In the genomic region with DNA sequence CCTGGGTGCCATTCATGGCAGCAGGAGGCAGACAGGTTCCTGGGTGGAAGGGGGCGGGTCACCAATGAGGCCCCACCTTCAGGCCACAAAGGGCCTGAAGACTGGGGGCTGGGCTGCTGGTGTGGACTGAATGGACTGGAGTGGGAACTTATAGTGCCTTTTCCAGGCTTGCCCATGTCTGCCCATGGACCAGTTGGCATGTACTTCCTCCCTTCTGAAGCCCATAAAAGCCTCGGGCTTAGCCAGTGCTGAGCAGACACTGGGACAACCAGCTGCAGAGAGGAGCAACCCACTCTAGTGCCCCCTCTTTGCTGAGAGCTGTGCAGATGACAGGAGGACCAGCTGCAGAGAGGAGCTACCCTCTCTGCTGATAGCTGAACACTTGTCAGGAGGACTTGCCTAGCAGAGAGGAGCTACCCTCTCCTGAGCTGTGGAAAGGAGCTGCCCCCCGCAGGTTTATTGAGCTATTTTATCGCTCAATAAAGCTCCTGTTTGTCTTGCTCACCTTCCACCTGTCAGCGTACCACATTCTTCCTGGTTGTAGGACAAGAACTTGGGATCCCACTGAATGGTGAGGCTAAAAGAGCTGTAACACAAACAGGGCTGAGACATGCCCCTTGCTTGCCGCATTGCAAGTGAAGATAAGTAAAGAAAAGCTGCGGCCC, we compare ENCODE assay signal across 20 cellular contexts.
"Had no signal": no experiment of that assay in that cellular context is flagged by ENCODE, and none has a peak within 500 bp of the region (broad histone marks: within the 10 kb centered on the region; RNA-seq: fewer than 3 reads in every experiment).

No MANE protein-coding gene starts in this region.

- H3K9me3 Mint-ChIP-seq: IgD-negative memory B cell had no signal

- H3K9me3 ChIP-seq: SJCRH30 had no signal

- DNase-seq: KBM-7, MV-4-11, NCI-H1048, NCI-H1105, NCI-H1417, NCI-H1436 treated with DMSO at 0.1 percent for 48 hours, NCI-H1694, NCI-H187 treated with DMSO at 0.1 percent for 48 hours, NCI-H2029 treated with DMSO at 0.1 percent for 48 hours, NCI-H2171 treated with DMSO at 0.1 percent for 48 hours, NCI-H345, NCI-H446 treated with DMSO at 0.1 percent for 48 hours, NCI-H524 treated with DMSO at 0.1 percent for 48 hours, NCI-H69, NCI-H774, SHP77 treated with DMSO at 0.1 percent for 48 hours, SJCRH30 had no signal

- H3K4me1 Mint-ChIP-seq: IgD-negative memory B cell had no signal

- ATAC-seq: SK-N-SH treated with all-trans-retinoic acid at 6 μM for 48 hours had no signal

- H3K27ac Mint-ChIP-seq: IgD-negative memory B cell had no signal

- H3K27ac ChIP-seq: RWPE1, SJCRH30 had no signal

- H3K4me3 Mint-ChIP-seq: IgD-negative memory B cell had no signal

- H3K4me1 ChIP-seq: SJCRH30 had no signal

- H3K27me3 ChIP-seq: SJCRH30 had no signal

- H3K4me3 ChIP-seq: SJCRH30 had no signal

- H3K27me3 Mint-ChIP-seq: IgD-negative memory B cell had no signal
